Comparison of ENCODE assay signal across 13 cellular contexts in the genomic region with DNA sequence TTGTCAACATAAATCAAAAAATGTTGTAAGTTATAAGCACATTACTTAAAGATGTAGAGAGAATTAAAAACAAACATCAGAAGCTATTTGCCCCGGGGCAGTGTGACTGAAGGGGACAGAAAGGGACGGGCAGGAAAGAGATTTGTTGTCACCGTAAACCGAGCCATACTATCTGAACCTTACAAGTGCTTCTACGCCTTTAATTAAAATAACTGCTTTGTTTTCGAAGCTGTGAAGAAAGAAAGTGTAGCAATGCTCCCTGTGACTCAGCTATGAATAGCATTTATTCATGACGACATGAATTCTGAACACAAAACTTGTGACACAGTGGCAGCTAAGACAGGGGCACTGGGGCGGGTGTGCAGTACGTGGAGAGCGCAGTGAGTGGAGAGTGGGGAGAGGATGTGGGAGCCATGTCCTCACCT. TPM values are rescaled to one million over a fixed set of nuclear protein-coding genes. Genes with fewer than 3 reads are reported as not detected.
DNase-seq lines count a peak whose midpoint lies in the region; ATAC-seq and TF ChIP-seq lines count a peak whose summit lies in the region.
"Had no signal": no experiment of that assay in that cellular context is flagged by ENCODE, and none has a peak within 500 bp of the region (broad histone marks: within the 10 kb centered on the region; RNA-seq: fewer than 3 reads in every experiment).

No MANE protein-coding gene starts in this region.

- H3K4me3 Mint-ChIP-seq in stimulated activated naive CD8-positive, alpha-beta T cell treated with anti-CD3 and anti-CD28 coated beads, Interleukin-15, Interleukin-2, amounts not matched to agents 100 ng/mL and 50 ng/mL, for 24 hours = no peak overlapping the region
- H3K4me3 Mint-ChIP-seq in chondrocyte (ENCODE audit: unreplicated experiment) (no peak overlapping the region), immature natural killer cell (peak overlapping the region in 1 of 5 donors; percentile 62)
- H3K4me3 Mint-ChIP-seq: activated CD4-positive, alpha-beta memory T cell treated with anti-CD3 and anti-CD28 coated beads for 36 hours had no signal

- peak overlapping the region; percentile 5 for H3K27ac Mint-ChIP-seq in stimulated activated naive CD8-positive, alpha-beta T cell treated with anti-CD3 and anti-CD28 coated beads, Interleukin-15, Interleukin-2, amounts not matched to agents 100 ng/mL and 50 ng/mL, for 24 hours
- H3K27ac Mint-ChIP-seq in chondrocyte (ENCODE audit: unreplicated experiment) (peak overlapping the region; percentile 70), immature natural killer cell (peak overlapping the region in 3 of 6 donors; percentile 6 to 21 (median 19))
- H3K27ac Mint-ChIP-seq: activated CD4-positive, alpha-beta memory T cell treated with anti-CD3 and anti-CD28 coated beads for 36 hours had no signal

- H3K4me1 Mint-ChIP-seq in stimulated activated naive CD8-positive, alpha-beta T cell treated with anti-CD3 and anti-CD28 coated beads, Interleukin-15, Interleukin-2, amounts not matched to agents 100 ng/mL and 50 ng/mL, for 24 hours (ENCODE audit: low read depth) = peaks cover 5% of the 10 kb centered on the region
- H3K4me1 Mint-ChIP-seq in chondrocyte (ENCODE audit: low read depth) = peaks cover 8% of the 10 kb centered on the region
- peaks cover 13 to 15% of the 10 kb centered on the region in 2 donors for H3K4me1 Mint-ChIP-seq in immature natural killer cell

- no peaks in the 10 kb centered on the region for H3K27me3 Mint-ChIP-seq in stimulated activated naive CD8-positive, alpha-beta T cell treated with anti-CD3 and anti-CD28 coated beads, Interleukin-15, Interleukin-2, amounts not matched to agents 100 ng/mL and 50 ng/mL, for 24 hours
- H3K27me3 Mint-ChIP-seq in chondrocyte (ENCODE audit: low read depth) (no peaks in the 10 kb centered on the region), immature natural killer cell (ENCODE audit: low read depth in 3 of 3) (peaks cover 0 to 7% (median 7%) of the 10 kb centered on the region in 3 donors)
- H3K27me3 Mint-ChIP-seq: activated CD4-positive, alpha-beta memory T cell treated with anti-CD3 and anti-CD28 coated beads for 36 hours had no signal

- ATAC-seq in stimulated activated naive CD8-positive, alpha-beta T cell treated with anti-CD3 and anti-CD28 coated beads, Interleukin-15, Interleukin-2, amounts not matched to agents 100 U/mL and 50 U/mL, for 24 hours = no peak
- ATAC-seq: body of pancreas had no signal

- peaks cover 46% of the 10 kb centered on the region for H3K36me3 Mint-ChIP-seq in stimulated activated naive CD8-positive, alpha-beta T cell treated with anti-CD3 and anti-CD28 coated beads, Interleukin-15, Interleukin-2, amounts not matched to agents 100 ng/mL and 50 ng/mL, for 24 hours (ENCODE audit: low read depth)
- H3K36me3 Mint-ChIP-seq in chondrocyte (ENCODE audit: low read depth) = peaks cover 9% of the 10 kb centered on the region
- peaks cover 0 to 13% (median 9%) of the 10 kb centered on the region in 3 donors for H3K36me3 Mint-ChIP-seq in immature natural killer cell

- H3K27me3 ChIP-seq in layer of hippocampus (ENCODE audit: control insufficient read depth, insufficient read depth, low read length) = no peaks in the 10 kb centered on the region
- H3K27me3 ChIP-seq: BE2C, body of pancreas had no signal

- no peaks in the 10 kb centered on the region for H3K9me3 Mint-ChIP-seq in stimulated activated naive CD8-positive, alpha-beta T cell treated with anti-CD3 and anti-CD28 coated beads, Interleukin-15, Interleukin-2, amounts not matched to agents 100 ng/mL and 50 ng/mL, for 24 hours
- peaks cover 8% of the 10 kb centered on the region for H3K9me3 Mint-ChIP-seq in chondrocyte (ENCODE audit: low read depth)
- no peaks in the 10 kb centered on the region for H3K9me3 Mint-ChIP-seq in immature natural killer cell

- no peak for TF ChIP-seq CTCF in chondrocyte (IDR thresholded peaks at IDR 0.05)

- H3K27ac ChIP-seq in layer of hippocampus (ENCODE audit: low read depth, low read length) = peak overlapping the region; percentile 33
- H3K27ac ChIP-seq: body of pancreas had no signal

- DNase-seq in stimulated activated naive CD8-positive, alpha-beta T cell treated with anti-CD3 and anti-CD28 coated beads, Interleukin-15, Interleukin-2, amounts not matched to agents 100 U/mL and 50 U/mL, for 24 hours = no peak
- DNase-seq in chondrocyte (ENCODE audit: low spot score) = no peak
- no peak for DNase-seq in epidermal melanocyte (ENCODE audit: insufficient read length, low spot score)
- no peak for DNase-seq in NCI-H1930 (lab: John Stamatoyannopoulos, UW)
- DNase-seq in immature natural killer cell = no peak
- no peak for DNase-seq in NCI-H2171 (lab: John Stamatoyannopoulos, UW)
- DNase-seq: activated CD4-positive, alpha-beta memory T cell treated with anti-CD3 and anti-CD28 coated beads for 36 hours; BE2C; body of pancreas; retina; SHP77 had no signal

RNA-seq across cellular contexts. Expression of a gene that starts 30.0 kb away (rescaled TPM):
- 22.4 to 26.6 TPM (median 26.5 TPM) in 3 replicates for total RNA-seq in chondrocyte
- 1 to 10 TPM in 2 of 3 donors, under 1 TPM in 1; 0.69 to 2.2 (median 1.5) TPM for polyA plus RNA-seq in immature natural killer cell

RNA-seq across cellular contexts. Expression of a gene that starts 50.0 kb away (rescaled TPM):
- 30.4 to 33.1 TPM (median 31.5 TPM) in 3 replicates for total RNA-seq in chondrocyte
- polyA plus RNA-seq in immature natural killer cell = 10 to 100 TPM in 1 of 3 donors, 1 to 10 TPM in 2; 7.9 to 19.1 (median 9.0) TPM
